In the genomic region with DNA sequence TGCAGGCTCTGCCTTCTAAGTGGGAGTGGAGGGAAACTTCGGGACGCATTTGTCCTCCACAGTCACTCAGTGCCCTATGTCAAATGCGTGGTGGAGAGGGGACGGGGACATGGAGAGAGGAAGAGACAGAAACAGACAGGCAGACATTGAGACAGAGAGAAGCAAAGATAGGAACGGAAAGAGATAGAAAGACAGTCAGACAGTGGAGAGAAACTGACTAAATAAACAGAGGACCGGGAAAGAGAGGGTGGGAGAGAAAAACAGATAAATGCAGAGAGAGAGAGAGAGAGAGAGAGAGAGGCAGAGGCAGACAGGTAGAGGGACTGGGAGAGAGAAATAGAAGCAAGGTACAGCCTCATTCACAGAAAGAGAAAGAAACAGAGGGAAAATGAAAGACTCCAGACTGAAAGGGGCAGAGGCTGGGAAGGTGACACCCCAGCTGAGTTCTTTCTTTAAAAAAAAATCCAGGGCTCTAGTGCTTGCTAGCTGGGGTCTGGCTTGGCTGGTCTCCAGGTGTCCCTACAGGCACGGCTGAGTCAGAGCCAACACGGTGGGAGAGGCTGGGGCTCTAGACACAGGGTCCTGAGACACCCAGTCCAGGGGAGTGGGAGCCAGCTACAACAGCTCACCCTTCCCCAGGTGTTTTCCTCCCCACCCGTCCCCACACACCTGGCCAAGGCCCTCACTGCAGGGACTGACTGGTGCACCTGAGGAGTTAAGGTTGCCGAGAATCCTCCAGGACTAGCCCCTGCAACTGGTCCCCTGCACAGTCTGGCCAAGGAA, we compare ENCODE assay signal across 28 cellular contexts.
A peak's percentile ranks its signal among the peaks of the same experiment; 100 is the strongest.
DNase-seq lines count a peak whose midpoint lies in the region; ATAC-seq, FAIRE-seq and TF ChIP-seq lines count a peak whose summit lies in the region.
"Had no signal": no experiment of that assay in that cellular context is flagged by ENCODE, and none has a peak within 500 bp of the region (broad histone marks: within the 10 kb centered on the region; RNA-seq: fewer than 3 reads in every experiment).

No MANE protein-coding gene starts in this region.

- peak; percentile 76 for FAIRE-seq in endothelial cell of umbilical vein (lab: Jason Lieb, UNC)

- H2BK5ac ChIP-seq in neuronal stem cell (ENCODE audit: low read length) = no peak overlapping the region

- no peaks in the 10 kb centered on the region for H3F3A ChIP-seq in Loucy (ENCODE audit: low read depth)

- H3K36me3 Mint-ChIP-seq in CD4-positive, CD25-positive, alpha-beta regulatory T cell = no peaks in the 10 kb centered on the region
- H3K36me3 Mint-ChIP-seq: activated naive CD4-positive, alpha-beta T cell treated with anti-CD3 and anti-CD28 coated beads, Interleukin-2, amount 10 ng/mL, durations not matched to agents 7 days and 5 days had no signal

- no peak overlapping the region for H4K8ac ChIP-seq in neuronal stem cell (ENCODE audit: low read depth, low read length)

- dilution Hi-C loops in endothelial cell of umbilical vein (cut with MboI; ENCODE audit: extremely low pct_ligation_motif_present, low sequenced_read_pairs) = no loop called here

- H3K9ac ChIP-seq in Loucy (ENCODE audit: low read depth, low read length, poor library complexity, severe bottlenecking) (peak overlapping the region; percentile 34), endothelial cell of umbilical vein (replicated peaks; ENCODE audit: extremely low read depth, insufficient read depth, low read length) (no peak overlapping the region), neuronal stem cell (ENCODE audit: low read depth, low read length, poor library complexity) (no peak overlapping the region)
- H3K9ac ChIP-seq: BLaER1 treated with 17β-estradiol and CSF1 and Interleukin-3, amounts not matched to agents 10 nM and 100 nM had no signal

- H3K36me3 ChIP-seq in CD4-positive, CD25-positive, alpha-beta regulatory T cell (ENCODE audit: control insufficient read depth, insufficient read depth, low read length) = no peaks in the 10 kb centered on the region
- H3K36me3 ChIP-seq in Loucy (ENCODE audit: insufficient read depth, low read length) = no peaks in the 10 kb centered on the region
- no peaks in the 10 kb centered on the region for H3K36me3 ChIP-seq in endothelial cell of umbilical vein (ENCODE audit: control insufficient read depth in 2 of 2, extremely low read depth in 1 of 2, insufficient read depth in 2 of 2, low read length in 2 of 2)
- H3K36me3 ChIP-seq in neuronal stem cell (replicated peaks in 1 of 2; ENCODE audit: control insufficient read depth in 2 of 2, insufficient read depth in 2 of 2, low read length in 2 of 2) = no peaks in the 10 kb centered on the region
- H3K36me3 ChIP-seq in HAP-1 (replicated peaks) = no peaks in the 10 kb centered on the region
- H3K36me3 ChIP-seq: BLaER1 treated with 17β-estradiol and CSF1 and Interleukin-3, amounts not matched to agents 10 nM and 100 nM; gastrocnemius medialis; Peyer's patch; thyroid gland; vagina had no signal

- BruUV-seq in endothelial cell of umbilical vein (replicated peaks; lab: Mats Ljungman, UMichigan) = no TSS peak

- H3K9me1 ChIP-seq in endothelial cell of umbilical vein (replicated peaks; ENCODE audit: control insufficient read depth, extremely low read depth, insufficient read depth, low read length) = no peaks in the 10 kb centered on the region

- no peak for DNase-seq in CD4-positive, CD25-positive, alpha-beta regulatory T cell
- DNase-seq in endothelial cell of umbilical vein (ENCODE audit: low read depth, low spot score) (no peak), neuronal stem cell (ENCODE audit: low spot score) (no peak), AG08396 (ENCODE audit: low spot score) (no peak), HAP-1 (ENCODE audit: low spot score in 2 of 2) (no peak)
- DNase-seq: activated CD4-positive, alpha-beta T cell treated with anti-CD3 and anti-CD28 coated beads for 4 hours; activated naive CD4-positive, alpha-beta T cell treated with anti-CD3 and anti-CD28 coated beads, Interleukin-2, amount 10 ng/mL, durations not matched to agents 7 days and 5 days; Caco-2; DMS53; gastrocnemius medialis; KG1; left cardiac atrium; MM.1S; NCI-H1417; NCI-H2081; NCI-H226; Peyer's patch; SHP77; thyroid gland had no signal

- no peak for TF ChIP-seq POLR2A in endothelial cell of umbilical vein (IDR thresholded peaks at IDR 0.05; ENCODE audit: low read depth, low read length)

- H3K9me2 ChIP-seq in Loucy (replicated peaks; ENCODE audit: low read depth, low read length) = no peaks in the 10 kb centered on the region

- H3K4me1 ChIP-seq in CD4-positive, CD25-positive, alpha-beta regulatory T cell (ENCODE audit: control insufficient read depth, insufficient read depth, low read length, poor library complexity, severe bottlenecking) = peaks cover 12% of the 10 kb centered on the region
- peaks cover 45% of the 10 kb centered on the region for H3K4me1 ChIP-seq in Loucy (ENCODE audit: insufficient read depth, low read length, poor library complexity, severe bottlenecking)
- H3K4me1 ChIP-seq in endothelial cell of umbilical vein (ENCODE audit: control insufficient read depth, extremely low read depth, insufficient read depth, low read length) = no peaks in the 10 kb centered on the region
- peaks cover 6 to 7% of the 10 kb centered on the region in 2 donors for H3K4me1 ChIP-seq in neuronal stem cell (ENCODE audit: control insufficient read depth in 2 of 2, insufficient read depth in 1 of 2, low read depth in 1 of 2, low read length in 2 of 2)
- H3K4me1 ChIP-seq in HAP-1 = no peaks in the 10 kb centered on the region
- H3K4me1 ChIP-seq: Caco-2 had no signal

- TF ChIP-seq CTCF in Loucy (conservative IDR thresholded peaks at IDR 0.05; ENCODE audit: low read length) (no peak), endothelial cell of umbilical vein (IDR thresholded peaks at IDR 0.05; ENCODE audit: extremely low read depth in 1 of 2, insufficient read depth in 1 of 2, low read depth in 1 of 2, low read length in 2 of 2) (no peak)

- intact Hi-C loops in endothelial cell of umbilical vein (cut with micrococcal nuclease) = loop anchor here (2.0 kb wide), 1 partner anchor 16 kb away; no protein-coding TSS in a partner anchor

- H3K79me2 ChIP-seq in Loucy (ENCODE audit: insufficient read depth, low read length) (0 out of 2 replicates have a peak, but pooled peaks cover 8% of the 10 kb centered on the region), endothelial cell of umbilical vein (ENCODE audit: control insufficient read depth, insufficient read depth, low read length) (no peaks in the 10 kb centered on the region)

- no peaks in the 10 kb centered on the region for H3K9me3 Mint-ChIP-seq in CD4-positive, CD25-positive, alpha-beta regulatory T cell
- H3K9me3 Mint-ChIP-seq: activated naive CD4-positive, alpha-beta T cell treated with anti-CD3 and anti-CD28 coated beads, Interleukin-2, amount 10 ng/mL, durations not matched to agents 7 days and 5 days; activated T-helper 17 cell treated with anti-CD3 and anti-CD28 coated beads, Interleukin-2, amount 50 U/mL, for 72 hours; neural crest cell; stimulated activated naive CD8-positive, alpha-beta T cell treated with anti-CD3 and anti-CD28 coated beads, Interleukin-15, Interleukin-2, amounts not matched to agents 100 ng/mL and 50 ng/mL, for 24 hours; T-helper 2 cell treated with Interferon-gamma antibody and Interleukin-4, amounts not matched to agents 5 μg/mL and 100 μg/mL, for 36 hours had no signal

- no peak overlapping the region for H2BK120ac ChIP-seq in neuronal stem cell (ENCODE audit: low read depth, low read length)

- CTCF ChIA-PET in endothelial cell of umbilical vein (lab: Charles Lee) = interaction anchor here (1.3 kb wide), 1 partner anchor 57 kb away, joined by 3 read pairs; no protein-coding TSS in a partner anchor

- no peaks in the 10 kb centered on the region for H3K79me1 ChIP-seq in neuronal stem cell (ENCODE audit: low read depth, low read length)

- no peak overlapping the region for H3K27ac ChIP-seq in CD4-positive, CD25-positive, alpha-beta regulatory T cell (ENCODE audit: insufficient read depth, low read length, poor library complexity, severe bottlenecking)
- H3K27ac ChIP-seq in endothelial cell of umbilical vein (ENCODE audit: insufficient read depth, low read depth, low read length) = no peak overlapping the region
- no peak overlapping the region for H3K27ac ChIP-seq in neuronal stem cell (replicated peaks; ENCODE audit: low read length)
- H3K27ac ChIP-seq: BLaER1 treated with 17β-estradiol and CSF1 and Interleukin-3, amounts not matched to agents 10 nM and 100 nM; gastrocnemius medialis; Peyer's patch; skin epidermis; thyroid gland; vagina had no signal

- peak overlapping the region; percentile 35 for H3K18ac ChIP-seq in neuronal stem cell (ENCODE audit: low read length)

- H2BK15ac ChIP-seq in neuronal stem cell (ENCODE audit: low read length) = no peak overlapping the region

- peaks cover 0 to 19% (median 11%) of the 10 kb centered on the region in 4 donors for H3K4me1 Mint-ChIP-seq in CD4-positive, CD25-positive, alpha-beta regulatory T cell

- POLR2A ChIA-PET in endothelial cell of umbilical vein (lab: Charles Lee) = no interaction called here

- no peak overlapping the region for H2AK5ac ChIP-seq in neuronal stem cell (ENCODE audit: low read depth, low read length)

- WGBS in neuronal stem cell (ENCODE audit: extremely low coverage in 2 of 2, insufficient read length in 2 of 2, insufficient replicate concordance in 1 of 2), 2 donors = no CpG with 5 or more reads among the region's 10 CpGs

- peaks cover 41% of the 10 kb centered on the region for H3K27me3 Mint-ChIP-seq in CD4-positive, CD25-positive, alpha-beta regulatory T cell

- H3K27ac Mint-ChIP-seq in CD4-positive, CD25-positive, alpha-beta regulatory T cell = peak overlapping the region in 2 of 3 donors; percentile 27 to 47
- H3K27ac Mint-ChIP-seq: activated naive CD4-positive, alpha-beta T cell treated with anti-CD3 and anti-CD28 coated beads, Interleukin-2, amount 10 ng/mL, durations not matched to agents 7 days and 5 days; activated T-helper 17 cell treated with anti-CD3 and anti-CD28 coated beads, Interleukin-2, amount 50 U/mL, for 72 hours; stimulated activated naive CD8-positive, alpha-beta T cell treated with anti-CD3 and anti-CD28 coated beads, Interleukin-15, Interleukin-2, amounts not matched to agents 100 ng/mL and 50 ng/mL, for 24 hours; T-helper 2 cell treated with Interferon-gamma antibody and Interleukin-4, amounts not matched to agents 5 μg/mL and 100 μg/mL, for 36 hours had no signal

- no peak overlapping the region for H3K4ac ChIP-seq in neuronal stem cell (ENCODE audit: low read length)

- H3K4me3 Mint-ChIP-seq in CD4-positive, CD25-positive, alpha-beta regulatory T cell = no peak overlapping the region
- H3K4me3 Mint-ChIP-seq: activated naive CD4-positive, alpha-beta T cell treated with anti-CD3 and anti-CD28 coated beads, Interleukin-2, amount 10 ng/mL, durations not matched to agents 7 days and 5 days; activated T-helper 17 cell treated with anti-CD3 and anti-CD28 coated beads, Interleukin-2, amount 50 U/mL, for 72 hours; neural crest cell; stimulated activated naive CD8-positive, alpha-beta T cell treated with anti-CD3 and anti-CD28 coated beads, Interleukin-15, Interleukin-2, amounts not matched to agents 100 ng/mL and 50 ng/mL, for 24 hours; T-helper 2 cell treated with Interferon-gamma antibody and Interleukin-4, amounts not matched to agents 5 μg/mL and 100 μg/mL, for 36 hours had no signal

- peaks cover 5% of the 10 kb centered on the region for H3K27me3 ChIP-seq in CD4-positive, CD25-positive, alpha-beta regulatory T cell (ENCODE audit: control insufficient read depth, insufficient read depth, low read length)
- H3K27me3 ChIP-seq in Loucy (ENCODE audit: insufficient read depth, low read length, poor library complexity, severe bottlenecking) (no peaks in the 10 kb centered on the region), endothelial cell of umbilical vein (ENCODE audit: control insufficient read depth in 2 of 2, insufficient read depth in 2 of 2, low read length in 2 of 2) (peaks cover 91% of the 10 kb centered on the region in 2 experiments), neuronal stem cell (ENCODE audit: control insufficient read depth in 3 of 3, insufficient read depth in 3 of 3, low read depth in 1 of 3, low read length in 3 of 3) (peaks cover 0 to 59% (median 0%) of the 10 kb centered on the region in 3 experiments), HAP-1 (ENCODE audit: low read depth) (no peaks in the 10 kb centered on the region)
- H3K27me3 ChIP-seq: Peyer's patch, thyroid gland, vagina had no signal

- H3K4me3 ChIP-seq in CD4-positive, CD25-positive, alpha-beta regulatory T cell (ENCODE audit: low read depth, low read length) = no peak overlapping the region
- peak overlapping the region; percentile 74 for H3K4me3 ChIP-seq in Loucy (ENCODE audit: low read length, poor library complexity, severe bottlenecking)
- no peak overlapping the region for H3K4me3 ChIP-seq in endothelial cell of umbilical vein (replicated peaks in 1 of 3; ENCODE audit: insufficient read depth in 1 of 3, low read depth in 1 of 3, low read length in 3 of 3)
- H3K4me3 ChIP-seq in neuronal stem cell (ENCODE audit: low read length in 2 of 2) = no peak overlapping the region
- no peak overlapping the region for H3K4me3 ChIP-seq in HAP-1
- H3K4me3 ChIP-seq: BLaER1 treated with 17β-estradiol and CSF1 and Interleukin-3, amounts not matched to agents 10 nM and 100 nM; gastrocnemius medialis; Peyer's patch; skin epidermis; thyroid gland; vagina had no signal

- H4K20me1 ChIP-seq in Loucy (ENCODE audit: insufficient read depth, low read length, poor library complexity, severe bottlenecking) = no peaks in the 10 kb centered on the region
- H4K20me1 ChIP-seq in endothelial cell of umbilical vein (replicated peaks; ENCODE audit: control insufficient read depth, extremely low read depth, insufficient read depth, low read length) = no peaks in the 10 kb centered on the region
- H4K20me1 ChIP-seq: BLaER1 treated with 17β-estradiol and CSF1 and Interleukin-3, amounts not matched to agents 10 nM and 100 nM had no signal

- in situ Hi-C loops in HAP-1 (cut with MboI; ENCODE audit: low sequenced_read_pairs) = no loop called here

- H2AFZ ChIP-seq in Loucy (ENCODE audit: low read length) = no peak overlapping the region
- no peak overlapping the region for H2AFZ ChIP-seq in endothelial cell of umbilical vein (ENCODE audit: low read depth, low read length)
- H2AFZ ChIP-seq in neuronal stem cell (ENCODE audit: low read length) = no peak overlapping the region

- no peak overlapping the region for H3K14ac ChIP-seq in neuronal stem cell (ENCODE audit: low read length)

- no peak overlapping the region for H4K91ac ChIP-seq in neuronal stem cell (ENCODE audit: low read depth, low read length, poor library complexity)

- no peaks in the 10 kb centered on the region for H3K9me3 ChIP-seq in CD4-positive, CD25-positive, alpha-beta regulatory T cell (ENCODE audit: control insufficient read depth in 2 of 2, low read length in 2 of 2)
- H3K9me3 ChIP-seq in Loucy (ENCODE audit: insufficient read depth, low read depth, low read length) (no peaks in the 10 kb centered on the region), endothelial cell of umbilical vein (replicated peaks; ENCODE audit: control insufficient read depth, insufficient read depth, low read length) (no peaks in the 10 kb centered on the region), neuronal stem cell (replicated peaks in 1 of 2; ENCODE audit: control insufficient read depth in 2 of 2, insufficient read depth in 1 of 2, low read depth in 1 of 2, low read length in 2 of 2) (peaks cover 0 to 2% of the 10 kb centered on the region in 2 donors), HAP-1 (no peaks in the 10 kb centered on the region)
- H3K9me3 ChIP-seq: BLaER1 treated with 17β-estradiol and CSF1 and Interleukin-3, amounts not matched to agents 10 nM and 100 nM; Caco-2; gastrocnemius medialis; Peyer's patch; thyroid gland; vagina had no signal

- ATAC-seq in CD4-positive, CD25-positive, alpha-beta regulatory T cell (ENCODE audit: low read depth in 2 of 2) = no peak
- no peak for ATAC-seq in GM19395 (IDR thresholded peaks at IDR 0.05; ENCODE audit: unreplicated experiment)
- ATAC-seq: activated T-helper 17 cell treated with anti-CD3 and anti-CD28 coated beads, Interleukin-2, amount 50 U/mL, for 72 hours; gastrocnemius medialis; left cardiac atrium had no signal

- peak overlapping the region; percentile 48 for H3K23ac ChIP-seq in neuronal stem cell (ENCODE audit: low read depth, low read length, poor library complexity)

- H2BK12ac ChIP-seq in neuronal stem cell (ENCODE audit: low read length) = no peak overlapping the region

- peak overlapping the region; percentile 80 for H3K4me2 ChIP-seq in Loucy (ENCODE audit: low read depth, low read length, poor library complexity, severe bottlenecking)
- no peak overlapping the region for H3K4me2 ChIP-seq in endothelial cell of umbilical vein (ENCODE audit: insufficient read depth, low read length)
- no peak overlapping the region for H3K4me2 ChIP-seq in neuronal stem cell (ENCODE audit: insufficient read depth, low read length, poor library complexity, severe bottlenecking)
- H3K4me2 ChIP-seq: BLaER1 treated with 17β-estradiol and CSF1 and Interleukin-3, amounts not matched to agents 10 nM and 100 nM had no signal
